ENCODE assay signal across 1 cellular context in genomic region chr11:117232911-117233409, GRCh38.
TF ChIP-seq lines count a peak whose summit lies in the region.

No MANE protein-coding gene starts in this region.

TF ChIP-seq in HepG2, 621 proteins besides CTCF, POLR2A, EP300 and RAD21:
- TF ChIP-seq DMTF1 (CRISPR knock-in tag; IDR thresholded peaks at IDR 0.05) = no peak
- TF ChIP-seq ZFX (CRISPR knock-in tag; IDR thresholded peaks at IDR 0.05; ENCODE audit: low read depth) = no peak
- TF ChIP-seq SATB2 (CRISPR knock-in tag; IDR thresholded peaks at IDR 0.05) = no peak
- no peak for TF ChIP-seq ZNF121 (CRISPR knock-in tag; IDR thresholded peaks at IDR 0.05)
- TF ChIP-seq TBX2 (CRISPR knock-in tag; IDR thresholded peaks at IDR 0.05; ENCODE audit: borderline replicate concordance) = peak; percentile 29; the same call in 1 of the 2 replicates
- TF ChIP-seq ZNF674 (CRISPR knock-in tag; IDR thresholded peaks at IDR 0.05; ENCODE audit: low read depth) = 0 out of 2 replicates have a peak, but pooled peaks have one; percentile 58
- 0 out of 2 replicates have a peak, but pooled peaks have one; percentile 15 for TF ChIP-seq HNRNPL (IDR thresholded peaks at IDR 0.05; ENCODE audit: low read depth, low read length)
- no peak for TF ChIP-seq ATF7 (IDR thresholded peaks at IDR 0.05)
- 0 out of 2 replicates have a peak, but pooled peaks have one; percentile 26 for TF ChIP-seq ATF7 (CRISPR knock-in tag; IDR thresholded peaks at IDR 0.05)
- 0 out of 2 replicates have a peak, but pooled peaks have one; percentile 17 for TF ChIP-seq SALL2 (CRISPR knock-in tag; IDR thresholded peaks at IDR 0.05)
- 0 out of 2 replicates have a peak, but pooled peaks have one; percentile 4 for TF ChIP-seq YEATS4 (CRISPR knock-in tag; IDR thresholded peaks at IDR 0.05; ENCODE audit: borderline replicate concordance)
- TF ChIP-seq ZNF501 (CRISPR knock-in tag; IDR thresholded peaks at IDR 0.05) = 0 out of 2 replicates have a peak, but pooled peaks have one; percentile 25
- no peak for TF ChIP-seq CEBPG (CRISPR knock-in tag; IDR thresholded peaks at IDR 0.05)
- peak; percentile 26; the same call in 1 of the 2 replicates for TF ChIP-seq MEIS1 (CRISPR knock-in tag; IDR thresholded peaks at IDR 0.05; ENCODE audit: borderline replicate concordance)
- TF ChIP-seq ZNF607 (CRISPR knock-in tag; IDR thresholded peaks at IDR 0.05; ENCODE audit: borderline replicate concordance) = 0 out of 2 replicates have a peak, but pooled peaks have one; percentile 37
- TF ChIP-seq PHF8 (CRISPR knock-in tag; IDR thresholded peaks at IDR 0.05) = peak; percentile 18; the same call in 1 of the 2 replicates
- peak; percentile 32; the same call in 1 of the 2 replicates for TF ChIP-seq GLI4 (CRISPR knock-in tag; IDR thresholded peaks at IDR 0.05; ENCODE audit: borderline replicate concordance)
- TF ChIP-seq ZFYVE20 (CRISPR knock-in tag; IDR thresholded peaks at IDR 0.05; ENCODE audit: borderline replicate concordance, low read depth) = no peak
- no peak for TF ChIP-seq SP4 (CRISPR knock-in tag; IDR thresholded peaks at IDR 0.05)
- TF ChIP-seq RBFOX2 (IDR thresholded peaks at IDR 0.05; ENCODE audit: low read depth, low read length) = peak; percentile 52
- TF ChIP-seq ZNF136 (CRISPR knock-in tag; IDR thresholded peaks at IDR 0.05; ENCODE audit: low read depth) = no peak
- peak; percentile 68 for TF ChIP-seq HNRNPK (IDR thresholded peaks at IDR 0.05; ENCODE audit: low read depth, low read length, poor library complexity, severe bottlenecking)
- TF ChIP-seq ZNF788 (CRISPR knock-in tag; IDR thresholded peaks at IDR 0.05; ENCODE audit: borderline replicate concordance) = 0 out of 2 replicates have a peak, but pooled peaks have one; percentile 31
- TF ChIP-seq TIGD3 (CRISPR knock-in tag; IDR thresholded peaks at IDR 0.05; ENCODE audit: borderline replicate concordance) = no peak
- TF ChIP-seq ZNF230 (CRISPR knock-in tag; IDR thresholded peaks at IDR 0.05) = 0 out of 2 replicates have a peak, but pooled peaks have one; percentile 63
- TF ChIP-seq KLF12 (CRISPR knock-in tag; IDR thresholded peaks at IDR 0.05; ENCODE audit: borderline replicate concordance) = no peak
- no peak for TF ChIP-seq ARID5B (CRISPR knock-in tag; IDR thresholded peaks at IDR 0.05)
- TF ChIP-seq NRL (CRISPR knock-in tag; IDR thresholded peaks at IDR 0.05; ENCODE audit: borderline replicate concordance) = 0 out of 2 replicates have a peak, but pooled peaks have one; percentile 33
- TF ChIP-seq ZNF142 (CRISPR knock-in tag; IDR thresholded peaks at IDR 0.05) = no peak
